In the genomic region with DNA sequence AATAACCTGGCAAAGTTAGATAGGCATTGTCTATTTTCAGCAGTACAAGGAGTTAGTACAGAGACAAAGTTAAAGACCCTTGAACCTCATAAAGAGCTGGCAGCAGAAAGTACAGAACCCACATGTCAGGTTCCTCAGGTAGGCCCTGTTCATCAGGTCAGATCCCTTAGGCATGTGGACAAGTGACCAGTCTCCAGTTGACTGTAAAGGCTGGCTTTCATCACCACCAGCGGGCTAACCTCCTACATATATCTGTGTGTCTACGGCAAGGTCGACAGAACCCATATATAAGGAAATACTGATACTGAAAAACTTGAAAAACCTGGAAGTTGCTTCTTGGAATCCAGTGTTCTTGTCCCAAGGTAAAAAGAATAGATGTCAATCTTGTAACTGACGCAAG, we compare ENCODE assay signal across 23 cellular contexts.
DNase-seq lines count a peak whose midpoint lies in the region; ATAC-seq, FAIRE-seq and TF ChIP-seq lines count a peak whose summit lies in the region.
"Had no signal": no experiment of that assay in that cellular context is flagged by ENCODE, and none has a peak within 500 bp of the region (broad histone marks: within the 10 kb centered on the region; RNA-seq: fewer than 3 reads in every experiment).

No MANE protein-coding gene starts in this region.

- no peaks in the 10 kb centered on the region for H4K20me1 ChIP-seq in mammary epithelial cell (ENCODE audit: insufficient read depth, low read length)
- H4K20me1 ChIP-seq in astrocyte (ENCODE audit: insufficient read depth, low read length): no peaks in the 10 kb centered on the region
- H4K20me1 ChIP-seq in hepatocyte (ENCODE audit: insufficient read depth, poor library complexity, severe bottlenecking): no peaks in the 10 kb centered on the region

- ATAC-seq in lower lobe of right lung (no peak), HG02623 (IDR thresholded peaks at IDR 0.05; ENCODE audit: unreplicated experiment) (no peak)
- ATAC-seq: CD8-positive, alpha-beta T cell had no signal

- peak overlapping the region; percentile 50 for H3K27ac Mint-ChIP-seq in astrocyte (ENCODE audit: unreplicated experiment)
- no peak overlapping the region for H3K27ac Mint-ChIP-seq in activated CD4-positive, alpha-beta T cell treated with anti-CD3 and anti-CD28 coated beads, Interleukin-2, amount 10 ng/mL, durations not matched to agents 24 days and 14 days
- H3K27ac Mint-ChIP-seq: CD8-positive, alpha-beta T cell; IgD-negative memory B cell had no signal

- H3K27ac ChIP-seq in breast epithelium (peak overlapping the region; percentile 61 to 83), mammary epithelial cell (ENCODE audit: insufficient read depth, low read depth, low read length) (no peak overlapping the region), astrocyte (ENCODE audit: low read depth, low read length) (no peak overlapping the region), lower lobe of right lung (peak overlapping the region; percentile 56), temporal lobe (ENCODE audit: low read depth, low read length) (peak overlapping the region; percentile 1), hepatocyte (no peak overlapping the region)
- H3K27ac ChIP-seq: RWPE1 had no signal

- no peak for DNase-seq in breast epithelium (ENCODE audit: low spot score in 2 of 2)
- DNase-seq in mammary epithelial cell: no peak
- DNase-seq in astrocyte (ENCODE audit: low read depth): no peak
- DNase-seq in lower lobe of right lung: no peak
- DNase-seq in activated CD4-positive, alpha-beta T cell treated with anti-CD3 and anti-CD28 coated beads, Interleukin-2, amount 10 ng/mL, durations not matched to agents 24 days and 14 days: no peak
- DNase-seq in hepatocyte (ENCODE audit: low spot score): no peak
- DNase-seq: 8988T; AML-193; C1 segment of cervical spinal cord; CD8-positive, alpha-beta T cell; H7; MV-4-11; NCI-H1105 treated with DMSO at 0.1 percent for 48 hours; NCI-H2029 treated with DMSO at 0.1 percent for 48 hours; NCI-H226; NCI-H524; NCI-H774; NK-92 treated with Interleukin-12 subunit alpha and Interleukin-12 subunit beta, amount 100 ng/mL, for 24 hours had no signal

- no peaks in the 10 kb centered on the region for H3K36me3 Mint-ChIP-seq in astrocyte (ENCODE audit: low read depth, unreplicated experiment)
- H3K36me3 Mint-ChIP-seq in activated CD4-positive, alpha-beta T cell treated with anti-CD3 and anti-CD28 coated beads, Interleukin-2, amount 10 ng/mL, durations not matched to agents 24 days and 14 days (ENCODE audit: low read depth): no peaks in the 10 kb centered on the region
- H3K36me3 Mint-ChIP-seq: CD8-positive, alpha-beta T cell; IgD-negative memory B cell had no signal

- TF ChIP-seq POLR2A in breast epithelium (IDR thresholded peaks at IDR 0.05): no peak

- H3K9ac ChIP-seq in mammary epithelial cell (ENCODE audit: insufficient read depth, low read length): no peak overlapping the region
- no peak overlapping the region for H3K9ac ChIP-seq in astrocyte (ENCODE audit: low read length)

- H3K36me3 ChIP-seq in breast epithelium (no peaks in the 10 kb centered on the region), mammary epithelial cell (ENCODE audit: insufficient read depth, low read length) (no peaks in the 10 kb centered on the region), astrocyte (ENCODE audit: insufficient read depth, low read length) (no peaks in the 10 kb centered on the region), lower lobe of right lung (no peaks in the 10 kb centered on the region), hepatocyte (replicated peaks; ENCODE audit: insufficient read depth, low read depth) (no peaks in the 10 kb centered on the region)

- CTCF ChIA-PET in mammary epithelial cell (lab: Charles Lee; ENCODE audit: low non-redundant PET): no interaction called here

- H3K4me2 ChIP-seq in mammary epithelial cell (ENCODE audit: insufficient read depth, low read depth, low read length) (no peak overlapping the region), astrocyte (ENCODE audit: low read length) (no peak overlapping the region), hepatocyte (no peak overlapping the region)

- H3K27me3 Mint-ChIP-seq in astrocyte (ENCODE audit: low read depth, unreplicated experiment): no peaks in the 10 kb centered on the region
- H3K27me3 Mint-ChIP-seq in activated CD4-positive, alpha-beta T cell treated with anti-CD3 and anti-CD28 coated beads, Interleukin-2, amount 10 ng/mL, durations not matched to agents 24 days and 14 days: peaks cover 3% of the 10 kb centered on the region
- H3K27me3 Mint-ChIP-seq: IgD-negative memory B cell had no signal

- no peak overlapping the region for H3K4me3 ChIP-seq in breast epithelium
- no peak overlapping the region for H3K4me3 ChIP-seq in mammary epithelial cell (replicated peaks in 1 of 3; ENCODE audit: insufficient read depth in 1 of 3, low read depth in 2 of 3, low read length in 3 of 3)
- no peak overlapping the region for H3K4me3 ChIP-seq in astrocyte (ENCODE audit: insufficient read depth, low read depth, low read length)
- no peak overlapping the region for H3K4me3 ChIP-seq in lower lobe of right lung
- H3K4me3 ChIP-seq in hepatocyte: no peak overlapping the region

- H3K4me3 Mint-ChIP-seq in astrocyte (ENCODE audit: unreplicated experiment): no peak overlapping the region
- no peak overlapping the region for H3K4me3 Mint-ChIP-seq in activated CD4-positive, alpha-beta T cell treated with anti-CD3 and anti-CD28 coated beads, Interleukin-2, amount 10 ng/mL, durations not matched to agents 24 days and 14 days
- H3K4me3 Mint-ChIP-seq: CD8-positive, alpha-beta T cell; IgD-negative memory B cell had no signal

- H3K9me3 ChIP-seq in breast epithelium: no peaks in the 10 kb centered on the region
- H3K9me3 ChIP-seq in mammary epithelial cell (replicated peaks; ENCODE audit: insufficient read depth, low read length): no peaks in the 10 kb centered on the region
- H3K9me3 ChIP-seq in astrocyte (ENCODE audit: insufficient read depth, low read depth, low read length): no peaks in the 10 kb centered on the region
- no peaks in the 10 kb centered on the region for H3K9me3 ChIP-seq in lower lobe of right lung
- H3K9me3 ChIP-seq in hepatocyte (ENCODE audit: low read depth): no peaks in the 10 kb centered on the region

- H3K79me2 ChIP-seq in mammary epithelial cell (ENCODE audit: insufficient read depth, low read length): no peaks in the 10 kb centered on the region
- H3K79me2 ChIP-seq in astrocyte (ENCODE audit: insufficient read depth, low read length): no peaks in the 10 kb centered on the region
- no peaks in the 10 kb centered on the region for H3K79me2 ChIP-seq in hepatocyte

- H3K9me2 ChIP-seq in hepatocyte (replicated peaks; ENCODE audit: insufficient read depth): no peaks in the 10 kb centered on the region

- H2AFZ ChIP-seq in mammary epithelial cell (ENCODE audit: low read depth, low read length) (no peak overlapping the region), astrocyte (ENCODE audit: low read depth, low read length) (no peak overlapping the region), hepatocyte (no peak overlapping the region)

- intact Hi-C loops in breast epithelium (cut with DNase I; ENCODE audit: low total_unique reads) (no loop called here), mammary epithelial cell (cut with micrococcal nuclease) (no loop called here), lower lobe of right lung (cut with DNase I) (no loop called here)
- intact Hi-C loops in activated CD4-positive, alpha-beta T cell treated with anti-CD3 and anti-CD28 coated beads, Interleukin-2, amount 10 ng/mL, durations not matched to agents 24 days and 14 days (cut with micrococcal nuclease): no loop called here

- peaks cover 26% of the 10 kb centered on the region for H3K4me1 Mint-ChIP-seq in astrocyte (ENCODE audit: low read depth, unreplicated experiment)
- peaks cover 22% of the 10 kb centered on the region for H3K4me1 Mint-ChIP-seq in activated CD4-positive, alpha-beta T cell treated with anti-CD3 and anti-CD28 coated beads, Interleukin-2, amount 10 ng/mL, durations not matched to agents 24 days and 14 days
- H3K4me1 Mint-ChIP-seq: IgD-negative memory B cell had no signal

- H3K4me1 ChIP-seq in breast epithelium: no peaks in the 10 kb centered on the region
- peaks cover 37% of the 10 kb centered on the region for H3K4me1 ChIP-seq in mammary epithelial cell (ENCODE audit: insufficient read depth, low read length)
- peaks cover 14% of the 10 kb centered on the region for H3K4me1 ChIP-seq in astrocyte (ENCODE audit: insufficient read depth, low read length)
- peaks cover 7% of the 10 kb centered on the region for H3K4me1 ChIP-seq in lower lobe of right lung
- no peaks in the 10 kb centered on the region for H3K4me1 ChIP-seq in hepatocyte (ENCODE audit: insufficient read depth)

- no peaks in the 10 kb centered on the region for H3K9me3 Mint-ChIP-seq in astrocyte (ENCODE audit: unreplicated experiment)
- H3K9me3 Mint-ChIP-seq in activated CD4-positive, alpha-beta T cell treated with anti-CD3 and anti-CD28 coated beads, Interleukin-2, amount 10 ng/mL, durations not matched to agents 24 days and 14 days: peaks cover 10% of the 10 kb centered on the region
- H3K9me3 Mint-ChIP-seq: CD8-positive, alpha-beta T cell; IgD-negative memory B cell had no signal

- no peak for FAIRE-seq in astrocyte (lab: Jason Lieb, UNC)
- FAIRE-seq: GM12891 had no signal

- in situ Hi-C loops in mammary epithelial cell (cut with MboI; ENCODE audit: low sequenced_read_pairs in 2 of 2): no loop called here

- no peak for TF ChIP-seq CTCF in breast epithelium (IDR thresholded peaks at IDR 0.05)
- TF ChIP-seq CTCF in mammary epithelial cell (conservative IDR thresholded peaks at IDR 0.05 in 1 of 2, IDR thresholded peaks at IDR 0.05 in 1 of 2; ENCODE audit: extremely low read depth in 1 of 2, insufficient read depth in 1 of 2, low read depth in 1 of 2, low read length in 2 of 2): no peak
- TF ChIP-seq CTCF in astrocyte (IDR thresholded peaks at IDR 0.05; ENCODE audit: insufficient read depth, low read depth, low read length): no peak
- no peak for TF ChIP-seq CTCF in lower lobe of right lung (IDR thresholded peaks at IDR 0.05)
- no peak for TF ChIP-seq CTCF in hepatocyte (IDR thresholded peaks at IDR 0.05; ENCODE audit: poor library complexity)

- no TSS peak for BruUV-seq in mammary epithelial cell (replicated peaks; lab: Mats Ljungman, UMichigan)

- WGBS in mammary epithelial cell (ENCODE audit: low coverage, missing lambda C conversion rate): 93% methylated on average over 3 of the region's 4 CpGs
- 92% methylated on average over 4 of the region's 4 CpGs for WGBS in hepatocyte (ENCODE audit: low lambda C conversion rate, missing lambda C conversion rate)

- no peaks in the 10 kb centered on the region for H3K27me3 ChIP-seq in breast epithelium
- H3K27me3 ChIP-seq in mammary epithelial cell (ENCODE audit: insufficient read depth, low read length): no peaks in the 10 kb centered on the region
- no peaks in the 10 kb centered on the region for H3K27me3 ChIP-seq in astrocyte (ENCODE audit: insufficient read depth, low read length)
- no peaks in the 10 kb centered on the region for H3K27me3 ChIP-seq in lower lobe of right lung (ENCODE audit: low read depth)
- no peaks in the 10 kb centered on the region for H3K27me3 ChIP-seq in hepatocyte

- dilution Hi-C loops in mammary epithelial cell (cut with HindIII; ENCODE audit: low sequenced_read_pairs): loop anchor here (25.0 kb wide), 1 partner anchor 379 kb away; no protein-coding TSS in a partner anchor

Comparison
In these comparisons a context has a peak if more than half of its experiments do, and no peak if none do; other contexts are left out.
1. H3K27ac ChIP-seq: peak in breast epithelium (2 of 2), lower lobe of right lung (single experiment) and temporal lobe (single experiment); none in mammary epithelial cell (single experiment), astrocyte (single experiment) and hepatocyte (single experiment).